Comparison of ENCODE assay signal across 31 cellular contexts in the genomic region with DNA sequence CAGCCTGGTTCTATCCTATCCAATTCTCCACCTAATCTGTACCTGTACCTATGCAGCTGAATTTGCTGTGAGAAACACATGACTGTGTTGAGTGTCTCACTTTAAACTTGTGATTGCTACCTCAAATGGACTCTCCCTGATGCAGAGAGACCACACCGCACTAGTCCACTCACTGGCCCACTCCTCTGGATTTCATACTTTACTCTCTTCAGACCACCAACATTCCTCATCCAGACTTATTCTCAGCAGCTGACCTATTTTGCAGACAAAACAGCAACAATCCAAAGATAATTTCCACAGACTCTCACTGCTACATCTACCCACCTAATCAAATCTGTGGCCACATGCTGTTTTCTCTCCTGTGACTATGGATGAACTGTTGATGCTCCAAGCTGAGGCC. TPM values are rescaled to one million over a fixed set of nuclear protein-coding genes. Genes with fewer than 3 reads are reported as not detected.
DNase-seq lines count a peak whose midpoint lies in the region; ATAC-seq, FAIRE-seq and TF ChIP-seq lines count a peak whose summit lies in the region.
"Had no signal": no experiment of that assay in that cellular context is flagged by ENCODE, and none has a peak within 500 bp of the region (broad histone marks: within the 10 kb centered on the region; RNA-seq: fewer than 3 reads in every experiment).

No MANE protein-coding gene starts in this region.

- no peaks in the 10 kb centered on the region for H3K9me3 ChIP-seq in HepG2 (ENCODE audit: low read length)
- H3K9me3 ChIP-seq in right lobe of liver = no peaks in the 10 kb centered on the region
- H3K9me3 ChIP-seq: A549; BE2C; BLaER1; BLaER1 treated with 17β-estradiol and CSF1 and Interleukin-3, amounts not matched to agents 10 nM and 100 nM; Caco-2 had no signal

- CTCF ChIA-PET in HepG2 (lab: Yijun Ruan, JAX; ENCODE audit: low intra/inter-chr PET ratio, low total read pairs) = no interaction called here

- BruUV-seq in HepG2 (replicated peaks; lab: Mats Ljungman, UMichigan) = no TSS peak

- WGBS in HepG2 (ENCODE audit: low lambda C conversion rate) = 92% methylated on average over 1 of the region's 1 CpG
- 100% methylated on average over 1 of the region's 1 CpG for WGBS in right lobe of liver (ENCODE audit: insufficient coverage, low coverage, low lambda C conversion rate, missing lambda C conversion rate)

- no peak for TF ChIP-seq RAD21 in HepG2 (CRISPR knock-in tag; IDR thresholded peaks at IDR 0.05)

- no peak overlapping the region for H3K9ac ChIP-seq in HepG2 (ENCODE audit: insufficient read depth, low read depth, low read length)
- H3K9ac ChIP-seq: BLaER1; BLaER1 treated with 17β-estradiol and CSF1 and Interleukin-3, amounts not matched to agents 10 nM and 100 nM had no signal

- intact Hi-C loops in HepG2 (cut with micrococcal nuclease; ENCODE audit: unreplicated experiment) = no loop called here
- intact Hi-C loops in right lobe of liver (cut with DNase I) = no loop called here

- H3K4me3 ChIP-seq in HepG2 (replicated peaks in 1 of 3; ENCODE audit: insufficient read depth in 1 of 3, low read depth in 2 of 3, low read length in 3 of 3) = no peak overlapping the region
- H3K4me3 ChIP-seq in right lobe of liver = no peak overlapping the region
- no peak overlapping the region for H3K4me3 ChIP-seq in bronchial epithelial cell (ENCODE audit: low read depth, low read length)
- H3K4me3 ChIP-seq: A549; BLaER1; BLaER1 treated with 17β-estradiol and CSF1 and Interleukin-3, amounts not matched to agents 10 nM and 100 nM had no signal

- H3K4me2 ChIP-seq in HepG2 (ENCODE audit: low read depth, low read length) = no peak overlapping the region
- H3K4me2 ChIP-seq: A549; BLaER1; BLaER1 treated with 17β-estradiol and CSF1 and Interleukin-3, amounts not matched to agents 10 nM and 100 nM had no signal

- H3K27ac ChIP-seq in HepG2 (ENCODE audit: extremely low read length, insufficient read depth, low read length) (no peak overlapping the region), right lobe of liver (no peak overlapping the region)
- H3K27ac ChIP-seq: 22Rv1; A549; BLaER1; BLaER1 treated with 17β-estradiol and CSF1 and Interleukin-3, amounts not matched to agents 10 nM and 100 nM; C4-2B had no signal

- peaks cover 81% of the 10 kb centered on the region for H3K4me1 ChIP-seq in HepG2 (ENCODE audit: insufficient read depth, low read length)
- H3K4me1 ChIP-seq in right lobe of liver = peaks cover 0 to 7% (median 0%) of the 10 kb centered on the region in 4 donors
- H3K4me1 ChIP-seq: A549, BE2C, BLaER1, Caco-2 had no signal

- no peaks in the 10 kb centered on the region for H3K27me3 ChIP-seq in HepG2 (ENCODE audit: control insufficient read depth in 1 of 2, insufficient read depth in 2 of 2, low read length in 2 of 2)
- peaks cover 0 to 5% of the 10 kb centered on the region in 2 donors for H3K27me3 ChIP-seq in right lobe of liver
- no peaks in the 10 kb centered on the region for H3K27me3 ChIP-seq in bronchial epithelial cell (ENCODE audit: control insufficient read depth, insufficient read depth, low read length)
- H3K27me3 ChIP-seq: BE2C had no signal

- ATAC-seq in HepG2 (peak; percentile 44; the same call in 2 of the 3 replicates), right lobe of liver (no peak)
- ATAC-seq: A549; CD8-positive, alpha-beta T cell had no signal

- H3K36me3 ChIP-seq in HepG2 (replicated peaks in 1 of 2; ENCODE audit: control insufficient read depth in 1 of 2, insufficient read depth in 2 of 2, low read length in 2 of 2) (peaks cover 2 to 55% of the 10 kb centered on the region in 2 experiments; a peak in 4 of 5 replicates), right lobe of liver (peaks cover 0 to 3% (median 0%) of the 10 kb centered on the region in 4 donors), bronchial epithelial cell (ENCODE audit: control insufficient read depth, insufficient read depth, low read length) (no peaks in the 10 kb centered on the region)
- H3K36me3 ChIP-seq: BE2C, BLaER1 had no signal

- no peak for TF ChIP-seq CTCF in HepG2 (CRISPR knock-in tag; IDR thresholded peaks at IDR 0.05)
- no peak for TF ChIP-seq CTCF in right lobe of liver (IDR thresholded peaks at IDR 0.05)
- TF ChIP-seq CTCF in bronchial epithelial cell (IDR thresholded peaks at IDR 0.05; ENCODE audit: insufficient read depth, low read length, severe bottlenecking) = no peak

- no peak for TF ChIP-seq EP300 in HepG2 (IDR thresholded peaks at IDR 0.05; ENCODE audit: low read depth in 2 of 2, low read length in 2 of 2)
- no peak for TF ChIP-seq EP300 in HepG2 (CRISPR knock-in tag; IDR thresholded peaks at IDR 0.05; ENCODE audit: borderline replicate concordance)

- DNase-seq in HepG2 (ENCODE audit: low spot score) (no peak), right lobe of liver (no peak), bronchial epithelial cell (ENCODE audit: low read depth) (no peak), GF-D8 (lab: John Stamatoyannopoulos, UW) (no peak)
- DNase-seq: 8988T; ACHN; AML-193; BE2C; C1 segment of cervical spinal cord; Caco-2; Calu3; CD4-positive, alpha-beta memory T cell; CD4-positive, alpha-beta T cell; CD4-positive, CD25-positive, alpha-beta regulatory T cell; CD8-positive, alpha-beta memory T cell; CD8-positive, alpha-beta T cell; COR-L47; DMS 273 treated with DMSO at 0.1 percent for 48 hours; DMS153; DMS53; DMS79; DMS79 treated with DMSO at 0.1 percent for 48 hours; DND-41; EL had no signal

- no peak; a peak in 1 of 4 replicates for TF ChIP-seq POLR2A in HepG2 (IDR thresholded peaks at IDR 0.05; ENCODE audit: insufficient read depth in 1 of 2, low read depth in 2 of 2, low read length in 2 of 2)
- no peak for TF ChIP-seq POLR2A in right lobe of liver (IDR thresholded peaks at IDR 0.05)

- H4K20me1 ChIP-seq in HepG2 (ENCODE audit: insufficient read depth, low read length) = peaks cover 100% of the 10 kb centered on the region

- no peak for FAIRE-seq in HepG2 (lab: Jason Lieb, UNC)
- peak; percentile 76 for FAIRE-seq in bronchial epithelial cell (lab: Jason Lieb, UNC)
- FAIRE-seq: A204.1, A549, D721Med had no signal

- in situ Hi-C loops in HepG2 (cut with HindIII; ENCODE audit: extremely low pct_ligation_motif_present, low pct_unique_long_range_greater_than_20kb) = no loop called here

- H3K79me2 ChIP-seq in HepG2 (ENCODE audit: insufficient read depth, low read length) = peaks cover 98% of the 10 kb centered on the region

- H2AFZ ChIP-seq in HepG2 (ENCODE audit: low read length) = no peak overlapping the region

- POLR2A ChIA-PET in HepG2 (lab: Yijun Ruan, JAX) = no interaction called here

TF ChIP-seq in HepG2, 621 proteins besides CTCF, POLR2A, EP300 and RAD21:
- no peak for TF ChIP-seq PRDM4 (CRISPR knock-in tag; IDR thresholded peaks at IDR 0.05; ENCODE audit: borderline replicate concordance)
- no peak for TF ChIP-seq ZNF841 (CRISPR knock-in tag; IDR thresholded peaks at IDR 0.05; ENCODE audit: borderline replicate concordance)
- TF ChIP-seq RBM22 (optimal IDR thresholded peaks at IDR 0.05; ENCODE audit: low read length) = peak; percentile 93

RNA-seq across cellular contexts. Expression of gene ACSL4, which starts 45.2 kb away (rescaled TPM):
- total RNA-seq in HepG2 (2016; rRNA removed; fragmentation: Illumina TruSeq; extraction: Trizol) (316 and 521 TPM in 2 replicates), right lobe of liver (10 to 100 TPM in 2 of 6 experiments, 1 to 10 TPM in 4; 1.8 to 76.7 (median 5.3) TPM), bronchial epithelial cell (31.2 and 57.9 TPM in 2 replicates)
- total RNA-seq in HepG2 (2016; cell fraction: cytosol; rRNA removed; fragmentation: Illumina TruSeq; extraction: Trizol; ENCODE audit: low read depth) = 26.7 and 28.6 TPM in 2 replicates
- 304 and 484 TPM in 2 replicates for total RNA-seq in HepG2 (2016; cell fraction: insoluble cytoplasmic fraction; rRNA removed; fragmentation: Illumina TruSeq; extraction: Trizol)
- total RNA-seq in HepG2 (2016; cell fraction: membrane; rRNA removed; fragmentation: Illumina TruSeq; extraction: Trizol) = 83.2 and 99.0 TPM in 2 replicates
- total RNA-seq in HepG2 (2016; cell fraction: nucleus; rRNA removed; fragmentation: Illumina TruSeq; extraction: Trizol) = 195 and 201 TPM in 2 replicates
- 176 and 207 TPM in 2 replicates for polyA plus RNA-seq in HepG2 (2011; rRNA removed)
- polyA plus RNA-seq in HepG2 (2011; cell fraction: cytosol; rRNA removed) = 107 and 171 TPM in 2 replicates
- 84.2 and 108 TPM in 2 replicates for polyA plus RNA-seq in HepG2 (2011; cell fraction: nucleus; rRNA removed)
- 293 and 329 TPM in 2 replicates for polyA plus RNA-seq in HepG2 (2012)
- 5.7 and 7.1 TPM in 2 replicates for polyA plus RNA-seq in HepG2 (2016; cell fraction: cytosol; fragmentation: Illumina TruSeq; extraction: Trizol; ENCODE audit: low read depth)
- polyA plus RNA-seq in HepG2 (2016; cell fraction: insoluble cytoplasmic fraction; fragmentation: Illumina TruSeq; extraction: Trizol; ENCODE audit: low read depth) = 281 and 310 TPM in 2 replicates
- 26.0 and 28.9 TPM in 2 replicates for polyA plus RNA-seq in HepG2 (2016; cell fraction: membrane; fragmentation: Illumina TruSeq; extraction: Trizol; ENCODE audit: low read depth)
- polyA plus RNA-seq in HepG2 (2016; cell fraction: nucleus; fragmentation: Illumina TruSeq; extraction: Trizol; ENCODE audit: insufficient read depth, low read depth) = 191 and 192 TPM in 2 replicates
- 51.4 and 478 TPM in 2 replicates for polyA minus RNA-seq in HepG2 (2011; rRNA and poly(A)+ RNA removed; ENCODE audit: low replicate concordance)
- polyA minus RNA-seq in HepG2 (2011; cell fraction: cytosol; rRNA and poly(A)+ RNA removed) = 475 and 658 TPM in 2 replicates
- 386 and 495 TPM in 2 replicates for polyA minus RNA-seq in HepG2 (2011; cell fraction: nucleus; rRNA and poly(A)+ RNA removed)
